23 cellular contexts compared by ENCODE assay signal in genomic region chr7:137633133-137633532, GRCh38.
"Had no signal": no experiment of that assay in that cellular context is flagged by ENCODE, and none has a peak within 500 bp of the region (broad histone marks: within the 10 kb centered on the region; RNA-seq: fewer than 3 reads in every experiment).

No MANE protein-coding gene starts in this region.

- DNase-seq: activated CD4-positive, alpha-beta T cell treated with anti-CD3 and anti-CD28 coated beads for 48 hours; activated CD4-positive, CD25-positive, alpha-beta regulatory T cell; activated CD8-positive, alpha-beta T cell treated with anti-CD3 and anti-CD28 coated beads for 36 hours; activated naive CD4-positive, alpha-beta T cell treated with anti-CD3 and anti-CD28 coated beads for 36 hours; activated T-cell treated with anti-CD3 and anti-CD28 coated beads, Interleukin-2, amount 50 U/mL, for 1 hour; aorta; brain microvascular endothelial cell; cortex of kidney; hypothalamus; kidney; midbrain; nephron progenitor cell; nucleus accumbens; posterior cingulate gyrus; sigmoid colon; stimulated activated CD4-positive, alpha-beta T cell treated with anti-CD3 and anti-CD28 coated beads, Interleukin-12 subunit alpha, Interleukin-12 subunit beta, amount 100 ng/mL, for 4 hours; stimulated activated CD4-positive, alpha-beta T cell treated with anti-CD3 and anti-CD28 coated beads, Interleukin-1b, Interleukin-23, amount 100 ng/mL, for 48 hours; stimulated activated CD8-positive, alpha-beta memory T cell treated with anti-CD3 and anti-CD28 coated beads, Interleukin-4, amount 100 ng/mL, for 48 hours; stimulated activated naive CD4-positive, alpha-beta T cell; T-helper 9 cell; thyroid gland had no signal

- H3K27ac ChIP-seq: brain microvascular endothelial cell, esophagus muscularis mucosa, sigmoid colon, thyroid gland had no signal

- H3K9me3 ChIP-seq: esophagus muscularis mucosa, sigmoid colon, thyroid gland had no signal

- H3K27me3 ChIP-seq: brain microvascular endothelial cell, esophagus muscularis mucosa, sigmoid colon, thyroid gland had no signal

- H3K36me3 ChIP-seq: brain microvascular endothelial cell, esophagus muscularis mucosa, sigmoid colon, thyroid gland had no signal

- H3K4me3 ChIP-seq: esophagus muscularis mucosa, sigmoid colon, thyroid gland had no signal

- ATAC-seq: activated CD8-positive, alpha-beta T cell treated with anti-CD3 and anti-CD28 coated beads for 36 hours; left lobe of liver had no signal

- H3K4me1 ChIP-seq: esophagus muscularis mucosa, sigmoid colon, thyroid gland had no signal
